In the genomic region with DNA sequence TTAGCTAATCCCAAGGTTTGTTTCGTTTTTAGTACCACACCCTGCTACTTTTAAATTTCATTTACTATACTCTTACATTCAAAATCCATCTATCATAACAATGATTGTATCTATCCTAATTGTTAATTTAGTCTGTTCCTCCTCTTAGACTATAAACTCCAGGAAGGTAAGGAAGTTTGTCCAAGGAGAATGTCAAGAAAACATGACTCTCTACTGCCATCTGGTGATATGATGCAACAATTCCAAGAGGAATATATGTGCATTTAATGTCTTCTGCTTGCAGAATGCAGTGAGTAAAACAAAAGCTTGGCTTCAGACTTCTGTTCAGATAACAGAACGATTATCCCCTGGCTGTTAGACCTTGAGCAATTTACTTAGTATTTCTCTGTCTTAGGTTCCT, we compare ENCODE assay signal across 8 cellular contexts.
DNase-seq lines count a peak whose midpoint lies in the region; ATAC-seq and TF ChIP-seq lines count a peak whose summit lies in the region.

No MANE protein-coding gene starts in this region.

- no TSS peak for BruUV-seq in HCT116 (replicated peaks; lab: Mats Ljungman, UMichigan)

- peak; percentile 46 for TF ChIP-seq CTCF in DOHH2 (IDR thresholded peaks at IDR 0.05; ENCODE audit: low read depth, low read length, poor library complexity, severe bottlenecking)
- TF ChIP-seq CTCF in HCT116 (IDR thresholded peaks at IDR 0.05 in 2 of 3, conservative IDR thresholded peaks at IDR 0.05 in 1 of 3; ENCODE audit: borderline replicate concordance in 1 of 3, insufficient read depth in 1 of 3, low read depth in 2 of 3, low read length in 2 of 3) = peak; percentile 24 to 66 (median 40); a peak in 4 of 6 replicates
- TF ChIP-seq CTCF in tibial nerve (IDR thresholded peaks at IDR 0.05) = peak in 1 of 5 experiments; percentile 28

- TF ChIP-seq RAD21 in HCT116 (IDR thresholded peaks at IDR 0.05; ENCODE audit: low read depth) = peak; percentile 73

- no peak for TF ChIP-seq EP300 in tibial nerve (IDR thresholded peaks at IDR 0.05)

- no peaks in the 10 kb centered on the region for H3F3A ChIP-seq in DOHH2 (ENCODE audit: control insufficient read depth, insufficient read depth)

- no peak overlapping the region for H3K4me2 ChIP-seq in DOHH2 (ENCODE audit: low read length)
- H3K4me2 ChIP-seq in HCT116 (ENCODE audit: low read length) = no peak overlapping the region

- 56% methylated on average over 2 of the region's 2 CpGs for WGBS in tibial nerve, 2 donors

- H3K4me1 ChIP-seq in DOHH2 (ENCODE audit: control insufficient read depth, low read length) = no peaks in the 10 kb centered on the region
- no peaks in the 10 kb centered on the region for H3K4me1 ChIP-seq in HCT116 (ENCODE audit: control insufficient read depth in 1 of 2, insufficient read depth in 2 of 2, low read length in 2 of 2)
- no peaks in the 10 kb centered on the region for H3K4me1 ChIP-seq in tibial nerve

- H4K20me1 ChIP-seq in DOHH2 (ENCODE audit: control insufficient read depth, insufficient read depth, low read depth, low read length) (no peaks in the 10 kb centered on the region), HCT116 (ENCODE audit: insufficient read depth) (no peaks in the 10 kb centered on the region)

- peak overlapping the region; percentile 32 for H2AFZ ChIP-seq in HCT116 (ENCODE audit: low read depth, low read length, poor library complexity, severe bottlenecking)

- H3K9me2 ChIP-seq in DOHH2 (replicated peaks; ENCODE audit: control insufficient read depth, low read length) (no peaks in the 10 kb centered on the region), HCT116 (ENCODE audit: insufficient read depth) (no peaks in the 10 kb centered on the region; the same call in 1 of the 2 replicates)

- H3K27me3 ChIP-seq in DOHH2 (ENCODE audit: control insufficient read depth, low read length) (no peaks in the 10 kb centered on the region), HCT116 (ENCODE audit: insufficient read depth, low read length) (no peaks in the 10 kb centered on the region), tibial nerve (no peaks in the 10 kb centered on the region)

- peak; percentile 64 for ATAC-seq in HCT116

- intact Hi-C loops in HCT116 (cut with micrococcal nuclease) = loop anchor here (5.0 to 10.0 kb wide), 3 partner anchors 691 to 1939 kb away; no protein-coding TSS in a partner anchor

- DNase-seq in HCT116 (ENCODE audit: low read depth, low spot score) (peak; percentile 63), NCI-H2081 (lab: John Stamatoyannopoulos, UW) (peak; percentile 64 to 72), amniotic epithelial cell (ENCODE audit: low read depth) (peak; percentile 81), kidney tubule cell (ENCODE audit: low spot score) (peak; percentile 63), activated gamma-delta T cell (lab: John Stamatoyannopoulos, UW) (no peak), tibial nerve (ENCODE audit: low spot score in 2 of 2) (no peak)
- DNase-seq in activated CD4-positive, CD25-positive, alpha-beta regulatory T cell treated with anti-CD3 and anti-CD28 coated beads, Interleukin-2, amount 50 U/mL, for 72 hours = no peak

- no peak overlapping the region for H3K9ac ChIP-seq in HCT116 (ENCODE audit: low read length)

- CTCF ChIA-PET in HCT116 (lab: Charles Lee) = interaction anchor here (0.7 to 1.8 kb wide), 11 partner anchors 9 to 1385 kb away, joined by 3 to 13 read pairs (median 3); no protein-coding TSS in a partner anchor

- RAD21 ChIA-PET in HCT116 (lab: Charles Lee; ENCODE audit: low non-redundant PET in 1 of 2, low total read pairs in 2 of 2, uncharacterized antibody in 2 of 2, unreplicated experiment in 2 of 2) = interaction anchor here (0.8 to 1.7 kb wide), 2 partner anchors 61 to 1276 kb away, joined by 3 to 5 read pairs; no protein-coding TSS in a partner anchor

- POLR2A ChIA-PET in HCT116 (lab: Charles Lee) = no interaction called here

- H3K4me3 ChIP-seq in DOHH2 (ENCODE audit: low read length) = no peak overlapping the region
- no peak overlapping the region for H3K4me3 ChIP-seq in HCT116 (replicated peaks in 1 of 2; ENCODE audit: low read depth in 1 of 2, low read length in 2 of 2)
- H3K4me3 ChIP-seq in tibial nerve = no peak overlapping the region

- H3K79me2 ChIP-seq in DOHH2 (ENCODE audit: control insufficient read depth, low read length) = no peaks in the 10 kb centered on the region
- no peaks in the 10 kb centered on the region for H3K79me2 ChIP-seq in HCT116 (ENCODE audit: insufficient read depth, low read length)

- H3K9me3 ChIP-seq in DOHH2 (ENCODE audit: control insufficient read depth, insufficient read depth, low read length) = no peaks in the 10 kb centered on the region
- no peaks in the 10 kb centered on the region for H3K9me3 ChIP-seq in HCT116 (ENCODE audit: control insufficient read depth in 1 of 2, insufficient read depth in 1 of 2, low read depth in 1 of 2, low read length in 2 of 2)
- no peaks in the 10 kb centered on the region for H3K9me3 ChIP-seq in tibial nerve

- H3K27ac ChIP-seq in DOHH2 (ENCODE audit: low read depth, low read length) (no peak overlapping the region), HCT116 (ENCODE audit: low read depth, low read length) (no peak overlapping the region), tibial nerve (no peak overlapping the region)

- H3K36me3 ChIP-seq in DOHH2 (ENCODE audit: control insufficient read depth, low read length) (no peaks in the 10 kb centered on the region), HCT116 (ENCODE audit: control insufficient read depth in 1 of 2, insufficient read depth in 2 of 2, low read length in 2 of 2) (no peaks in the 10 kb centered on the region), tibial nerve (no peaks in the 10 kb centered on the region)

- TF ChIP-seq POLR2A in HCT116 (IDR thresholded peaks at IDR 0.05; ENCODE audit: borderline replicate concordance, extremely low read depth, insufficient read depth, insufficient read length) = no peak
- no peak for TF ChIP-seq POLR2A in tibial nerve (IDR thresholded peaks at IDR 0.05)

TF ChIP-seq in HCT116, 20 proteins besides CTCF, POLR2A, EP300 and RAD21:
- TF ChIP-seq EGR1 (IDR thresholded peaks at IDR 0.05; ENCODE audit: low read depth) = no peak
- TF ChIP-seq POLR2AphosphoS5 (IDR thresholded peaks at IDR 0.05; ENCODE audit: low read depth, low read length) = no peak
- TF ChIP-seq CBX3 (IDR thresholded peaks at IDR 0.05; ENCODE audit: low read depth) = peak; percentile 47; the same call in 1 of the 2 replicates
- TF ChIP-seq, protein P1, sequence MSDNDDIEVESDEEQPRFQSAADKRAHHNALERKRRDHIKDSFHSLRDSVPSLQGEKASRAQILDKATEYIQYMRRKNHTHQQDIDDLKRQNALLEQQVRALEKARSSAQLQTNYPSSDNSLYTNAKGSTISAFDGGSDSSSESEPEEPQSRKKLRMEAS (IDR thresholded peaks at IDR 0.05) = no peak
- no peak for TF ChIP-seq JUND (IDR thresholded peaks at IDR 0.05)
- TF ChIP-seq SRF (IDR thresholded peaks at IDR 0.05; ENCODE audit: low read depth) = no peak
- TF ChIP-seq, protein P2, sequence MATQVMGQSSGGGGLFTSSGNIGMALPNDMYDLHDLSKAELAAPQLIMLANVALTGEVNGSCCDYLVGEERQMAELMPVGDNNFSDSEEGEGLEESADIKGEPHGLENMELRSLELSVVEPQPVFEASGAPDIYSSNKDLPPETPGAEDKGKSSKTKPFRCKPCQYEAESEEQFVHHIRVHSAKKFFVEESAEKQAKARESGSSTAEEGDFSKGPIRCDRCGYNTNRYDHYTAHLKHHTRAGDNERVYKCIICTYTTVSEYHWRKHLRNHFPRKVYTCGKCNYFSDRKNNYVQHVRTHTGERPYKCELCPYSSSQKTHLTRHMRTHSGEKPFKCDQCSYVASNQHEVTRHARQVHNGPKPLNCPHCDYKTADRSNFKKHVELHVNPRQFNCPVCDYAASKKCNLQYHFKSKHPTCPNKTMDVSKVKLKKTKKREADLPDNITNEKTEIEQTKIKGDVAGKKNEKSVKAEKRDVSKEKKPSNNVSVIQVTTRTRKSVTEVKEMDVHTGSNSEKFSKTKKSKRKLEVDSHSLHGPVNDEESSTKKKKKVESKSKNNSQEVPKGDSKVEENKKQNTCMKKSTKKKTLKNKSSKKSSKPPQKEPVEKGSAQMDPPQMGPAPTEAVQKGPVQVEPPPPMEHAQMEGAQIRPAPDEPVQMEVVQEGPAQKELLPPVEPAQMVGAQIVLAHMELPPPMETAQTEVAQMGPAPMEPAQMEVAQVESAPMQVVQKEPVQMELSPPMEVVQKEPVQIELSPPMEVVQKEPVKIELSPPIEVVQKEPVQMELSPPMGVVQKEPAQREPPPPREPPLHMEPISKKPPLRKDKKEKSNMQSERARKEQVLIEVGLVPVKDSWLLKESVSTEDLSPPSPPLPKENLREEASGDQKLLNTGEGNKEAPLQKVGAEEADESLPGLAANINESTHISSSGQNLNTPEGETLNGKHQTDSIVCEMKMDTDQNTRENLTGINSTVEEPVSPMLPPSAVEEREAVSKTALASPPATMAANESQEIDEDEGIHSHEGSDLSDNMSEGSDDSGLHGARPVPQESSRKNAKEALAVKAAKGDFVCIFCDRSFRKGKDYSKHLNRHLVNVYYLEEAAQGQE (IDR thresholded peaks at IDR 0.05; ENCODE audit: low read depth) = no peak

Comparison
In these comparisons a context has a peak if more than half of its experiments do, and no peak if none do; other contexts are left out.
1. DNase-seq: peak in HCT116 (single experiment), NCI-H2081 (2 of 2), amniotic epithelial cell (single experiment) and kidney tubule cell (single experiment); none in activated CD4-positive, CD25-positive, alpha-beta regulatory T cell treated with anti-CD3 and anti-CD28 coated beads, Interleukin-2, amount 50 U/mL, for 72 hours (single experiment), activated gamma-delta T cell (single experiment) and tibial nerve (0 of 2).